In genomic region chr6:122996797-122997520, GRCh38 we compare ENCODE assay signal across 1 cellular context.
TF ChIP-seq lines count a peak whose summit lies in the region.

No MANE protein-coding gene starts in this region.

TF ChIP-seq in H1, 55 proteins besides CTCF, POLR2A, EP300 and RAD21 (continued from another document):
- TF ChIP-seq CHD7 (IDR thresholded peaks at IDR 0.05; ENCODE audit: insufficient replicate concordance, low read length), result no peak
- TF ChIP-seq SRF (IDR thresholded peaks at IDR 0.05; ENCODE audit: low read depth, low read length), result no peak
- TF ChIP-seq YY1 (IDR thresholded peaks at IDR 0.05; ENCODE audit: low read depth, low read length), result no peak
